ENCODE assay signal across 10 cellular contexts in the genomic region with DNA sequence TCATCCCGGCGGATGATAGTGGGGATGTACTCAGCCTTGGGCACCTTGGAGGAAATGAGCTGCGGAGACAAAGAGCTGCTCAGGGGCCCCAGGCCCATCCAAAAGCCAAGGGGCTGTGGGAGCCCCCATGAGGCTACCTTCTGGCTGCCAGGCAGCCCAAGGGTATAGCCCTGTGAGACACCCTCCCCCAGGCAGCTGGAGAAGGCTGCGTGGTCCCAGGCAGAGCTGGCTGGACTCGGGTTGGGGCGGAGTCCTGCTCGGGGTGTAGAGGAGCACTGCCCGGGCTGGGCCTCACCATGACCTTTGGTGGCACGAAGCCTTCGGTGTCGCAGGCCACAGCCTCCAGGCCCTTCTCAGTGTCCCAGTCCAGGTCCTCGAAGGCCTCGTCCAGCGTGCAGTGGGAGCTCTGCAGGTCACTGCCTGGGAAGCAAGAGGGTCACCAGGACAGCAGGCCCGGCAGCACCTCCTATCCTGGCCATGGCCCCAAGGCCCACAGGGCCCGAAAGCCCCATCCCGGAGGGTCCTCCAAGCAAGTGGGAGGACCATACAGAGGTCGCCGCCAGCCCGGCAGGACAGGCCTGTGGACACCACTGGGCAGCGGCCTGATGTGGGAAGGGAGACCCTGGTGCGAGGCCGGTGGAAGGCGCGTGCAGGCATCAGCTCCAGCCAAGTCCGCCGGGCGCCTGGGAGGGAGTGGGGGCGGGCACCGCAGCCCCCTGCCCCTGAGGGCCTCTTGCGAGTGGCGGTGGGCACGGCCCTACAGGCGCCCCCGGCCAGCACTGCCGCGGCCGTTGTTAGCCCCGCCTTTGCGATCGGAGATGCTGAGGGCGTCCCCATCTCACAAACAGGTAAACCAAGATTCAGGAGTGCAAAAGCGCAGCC. TPM values are rescaled to one million over a fixed set of nuclear protein-coding genes. Genes with fewer than 3 reads are reported as not detected.
DNase-seq lines count a peak whose midpoint lies in the region; ATAC-seq and TF ChIP-seq lines count a peak whose summit lies in the region.
"Had no signal": no experiment of that assay in that cellular context is flagged by ENCODE, and none has a peak within 500 bp of the region (broad histone marks: within the 10 kb centered on the region; RNA-seq: fewer than 3 reads in every experiment).

No MANE protein-coding gene starts in this region.

- H3K4me3 ChIP-seq in right atrium auricular region (peak overlapping the region in 1 of 2 donors; percentile 49), aorta (ENCODE audit: low read length in 2 of 2) (no peak overlapping the region)

- no peaks in the 10 kb centered on the region for H3K27me3 Mint-ChIP-seq in nephron progenitor cell (ENCODE audit: low read depth, poor library complexity)
- H3K27me3 Mint-ChIP-seq: naive B cell had no signal

- no peaks in the 10 kb centered on the region for H3K9me3 Mint-ChIP-seq in nephron progenitor cell

- H3K4me3 Mint-ChIP-seq in nephron progenitor cell, result no peak overlapping the region

- H3K27me3 ChIP-seq in right atrium auricular region, result no peaks in the 10 kb centered on the region
- no peaks in the 10 kb centered on the region for H3K27me3 ChIP-seq in aorta (ENCODE audit: control insufficient read depth in 1 of 2, insufficient read depth in 2 of 2, low read length in 1 of 2)

- DNase-seq in Right ventricle myocardium superior, result peak; percentile 62
- no peak for DNase-seq in right atrium auricular region (ENCODE audit: low spot score)
- DNase-seq in nephron progenitor cell, result peak; percentile 20
- DNase-seq in aorta, result peak; percentile 68 to 78
- DNase-seq in NCI-H2029 (lab: John Stamatoyannopoulos, UW), result no peak
- no peak for DNase-seq in NCI-H1694 (lab: John Stamatoyannopoulos, UW)

- peaks cover 16% of the 10 kb centered on the region for H3K36me3 Mint-ChIP-seq in nephron progenitor cell (ENCODE audit: low read depth)
- H3K36me3 Mint-ChIP-seq: naive B cell had no signal

- no peak overlapping the region for H3K27ac Mint-ChIP-seq in nephron progenitor cell

- H3K9me3 ChIP-seq in right atrium auricular region, result no peaks in the 10 kb centered on the region
- no peaks in the 10 kb centered on the region for H3K9me3 ChIP-seq in aorta (ENCODE audit: control insufficient read depth, low read length)

- no peak for TF ChIP-seq CTCF in right atrium auricular region (IDR thresholded peaks at IDR 0.05)
- no peak for TF ChIP-seq CTCF in nephron progenitor cell (IDR thresholded peaks at IDR 0.05)

- WGBS in aorta, 2 donors, result 87 to 88% methylated on average over 43 of the region's 43 CpGs

- H3K27ac ChIP-seq in right atrium auricular region (no peak overlapping the region), aorta (ENCODE audit: low read depth in 1 of 2, low read length in 2 of 2) (no peak overlapping the region)

- H3K36me3 ChIP-seq in right atrium auricular region (peaks cover 10% of the 10 kb centered on the region), aorta (ENCODE audit: control insufficient read depth in 1 of 2, insufficient read depth in 2 of 2, low read length in 1 of 2) (peaks cover 0 to 1% of the 10 kb centered on the region in 2 donors)

- H3K4me1 ChIP-seq in right atrium auricular region (peaks cover 0 to 23% of the 10 kb centered on the region in 2 donors), aorta (ENCODE audit: control insufficient read depth in 1 of 2, insufficient read depth in 2 of 2, low read length in 2 of 2) (peaks cover 0 to 4% of the 10 kb centered on the region in 2 donors)

- ATAC-seq in Right ventricle myocardium superior (ENCODE audit: poor library complexity) (peak; percentile 1), esophagus mucosa (peak; percentile 2), aorta (ENCODE audit: low FRiP score) (no peak), HG03342 (IDR thresholded peaks at IDR 0.05; ENCODE audit: unreplicated experiment) (no peak)

- peaks cover 19% of the 10 kb centered on the region for H3K4me1 Mint-ChIP-seq in nephron progenitor cell

- intact Hi-C loops in Right ventricle myocardium superior (cut with DNase I), result no loop called here
- intact Hi-C loops in aorta (cut with DNase I), result no loop called here

RNA-seq across cellular contexts. Expression of a gene that starts 6.1 kb away (rescaled TPM):
- total RNA-seq in Right ventricle myocardium superior, result 10.0 TPM
- 10 to 100 TPM; 16.2 to 26.2 TPM for total RNA-seq in right atrium auricular region
- total RNA-seq in esophagus mucosa, result 13.9 TPM
- total RNA-seq in aorta, result 10 to 100 TPM; 76.8 to 78.2 TPM
- 100 to 1,000 TPM in 1 of 2 donors, 10 to 100 TPM in 1; 75.5 to 154 TPM for polyA plus RNA-seq in aorta

RNA-seq across cellular contexts. Expression of a gene that starts 11.8 kb away (rescaled TPM):
- total RNA-seq in Right ventricle myocardium superior, result not detected
- not detected for total RNA-seq in right atrium auricular region
- not detected for total RNA-seq in esophagus mucosa
- not detected for total RNA-seq in aorta
- 1 to 10 TPM in 1 of 2 donors, not detected in 1; 3.1 TPM for polyA plus RNA-seq in aorta

RNA-seq across cellular contexts. Expression of a gene that starts 29.8 kb away (rescaled TPM):
- total RNA-seq in Right ventricle myocardium superior, result 1.7 TPM
- total RNA-seq in right atrium auricular region, result 1 to 10 TPM in 1 of 2 donors, under 1 TPM in 1; 0.94 to 3.4 TPM
- 5.5 TPM for total RNA-seq in esophagus mucosa
- 1 to 10 TPM; 4.1 to 8.5 TPM for total RNA-seq in aorta
- 10 to 100 TPM in 1 of 2 donors, 1 to 10 TPM in 1; 2.9 to 12.6 TPM for polyA plus RNA-seq in aorta
- total RNA-seq: fibroblast of villous mesenchyme had no signal

RNA-seq across cellular contexts. Expression of a gene that starts 30.0 kb away (rescaled TPM):
- total RNA-seq in Right ventricle myocardium superior (6.9 TPM), right atrium auricular region (1 to 10 TPM; 5.9 to 6.0 TPM), esophagus mucosa (8.1 TPM), aorta (10 to 100 TPM; 21.9 to 38.2 TPM)
- polyA plus RNA-seq in aorta, result 10 to 100 TPM; 15.9 to 96.8 TPM

Comparison
In these comparisons a context has a peak if more than half of its experiments do, and no peak if none do; other contexts are left out.
1. DNase-seq: peak in Right ventricle myocardium superior (single experiment), nephron progenitor cell (single experiment) and aorta (2 of 2); none in right atrium auricular region (single experiment), NCI-H2029 (single experiment) and NCI-H1694 (single experiment).
2. ATAC-seq: peak in Right ventricle myocardium superior (single experiment) and esophagus mucosa (single experiment); none in aorta (single experiment) and HG03342 (single experiment).